In genomic region chr2:12950174-12950573, GRCh38 we compare ENCODE assay signal across 19 cellular contexts.
DNase-seq lines count a peak whose midpoint lies in the region; ATAC-seq, FAIRE-seq and TF ChIP-seq lines count a peak whose summit lies in the region.
"Had no signal": no experiment of that assay in that cellular context is flagged by ENCODE, and none has a peak within 500 bp of the region (broad histone marks: within the 10 kb centered on the region; RNA-seq: fewer than 3 reads in every experiment).

No MANE protein-coding gene starts in this region.

- peak overlapping the region; percentile 53 for H3K4me3 Mint-ChIP-seq in T-helper 2 cell treated with Interferon-gamma antibody and Interleukin-4, amounts not matched to agents 5 μg/mL and 100 μg/mL, for 36 hours
- H3K4me3 Mint-ChIP-seq: B cell; CD4-positive, alpha-beta T cell; GM23338 had no signal

- no peak overlapping the region for H2AFZ ChIP-seq in K562 (ENCODE audit: low read depth, low read length)
- H2AFZ ChIP-seq: GM23338 had no signal

- H3K27ac ChIP-seq in K562 (ENCODE audit: extremely low read depth, low read depth, low read length): no peak overlapping the region
- H3K27ac ChIP-seq: C4-2B had no signal

- POLR2A ChIA-PET in K562 (lab: Yijun Ruan, JAX): interaction anchor here (0.7 kb wide), 1 partner anchor 288 kb away, joined by 3 read pairs; no protein-coding TSS in a partner anchor

- no peaks in the 10 kb centered on the region for H3K9me3 ChIP-seq in K562 (replicated peaks; ENCODE audit: control insufficient read depth, insufficient read depth, low read depth, low read length)
- H3K9me3 ChIP-seq: Caco-2 had no signal

- H3K4me1 Mint-ChIP-seq in T-helper 2 cell treated with Interferon-gamma antibody and Interleukin-4, amounts not matched to agents 5 μg/mL and 100 μg/mL, for 36 hours (ENCODE audit: low read depth): peaks cover 36% of the 10 kb centered on the region

- H3K27ac Mint-ChIP-seq in T-helper 2 cell treated with Interferon-gamma antibody and Interleukin-4, amounts not matched to agents 5 μg/mL and 100 μg/mL, for 36 hours: no peak overlapping the region
- H3K27ac Mint-ChIP-seq: B cell; CD4-positive, alpha-beta T cell; GM23338 had no signal

- CTCF ChIA-PET in K562 (lab: Yijun Ruan, JAX; ENCODE audit: low intra/inter-chr PET ratio): no interaction called here

- H3K27me3 ChIP-seq in K562 (ENCODE audit: control insufficient read depth in 2 of 2, insufficient read depth in 2 of 2, low read length in 2 of 2): no peaks in the 10 kb centered on the region

- no peak for TF ChIP-seq POLR2A in GM12891 (IDR thresholded peaks at IDR 0.05; ENCODE audit: low read depth, low read length)
- TF ChIP-seq POLR2A in K562 (conservative IDR thresholded peaks at IDR 0.05): no peak

- FAIRE-seq in GM12891 (lab: Jason Lieb, UNC) (peak; percentile 28), K562 (lab: Jason Lieb, UNC) (no peak)
- FAIRE-seq: D721Med, G401.6, GM12892, GM18507, H54 had no signal

- no peaks in the 10 kb centered on the region for H3K79me2 ChIP-seq in K562 (ENCODE audit: control insufficient read depth, insufficient read depth, low read length)

- H3K4me2 ChIP-seq in K562 (ENCODE audit: insufficient read depth, low read length): no peak overlapping the region
- H3K4me2 ChIP-seq: GM23338 had no signal

- H4K20me1 ChIP-seq in K562 (replicated peaks; ENCODE audit: control insufficient read depth, insufficient read depth, low read length): no peaks in the 10 kb centered on the region

- intact Hi-C loops in K562 (cut with micrococcal nuclease): no loop called here

- in situ Hi-C loops in K562 (cut with MboI): no loop called here

- no peak for TF ChIP-seq EP300 in K562 (IDR thresholded peaks at IDR 0.05; ENCODE audit: low read length)

- no peaks in the 10 kb centered on the region for H3K9me1 ChIP-seq in K562 (ENCODE audit: control insufficient read depth, insufficient read depth, low read length)

- peaks cover 47% of the 10 kb centered on the region for H3K27me3 Mint-ChIP-seq in T-helper 2 cell treated with Interferon-gamma antibody and Interleukin-4, amounts not matched to agents 5 μg/mL and 100 μg/mL, for 36 hours (ENCODE audit: low read depth)

- no TSS peak for BruUV-seq in K562 (replicated peaks; lab: Mats Ljungman, UMichigan)

- no peak overlapping the region for H3K4me3 ChIP-seq in K562
- H3K4me3 ChIP-seq: GM23338 had no signal

- H3K9me3 Mint-ChIP-seq in T-helper 2 cell treated with Interferon-gamma antibody and Interleukin-4, amounts not matched to agents 5 μg/mL and 100 μg/mL, for 36 hours: peaks cover 5% of the 10 kb centered on the region
- H3K9me3 Mint-ChIP-seq: CD4-positive, alpha-beta T cell; GM23338 had no signal

- no peak for TF ChIP-seq RAD21 in K562 (CRISPR knock-in tag; conservative IDR thresholded peaks at IDR 0.05 in 1 of 2, IDR thresholded peaks at IDR 0.05 in 1 of 2)

- WGBS in K562 (ENCODE audit: insufficient coverage, low coverage, missing lambda C conversion rate): 21% methylated on average over 3 of the region's 3 CpGs

- no peak for ATAC-seq in K562
- ATAC-seq in HG02759 (IDR thresholded peaks at IDR 0.05; ENCODE audit: unreplicated experiment): no peak
- ATAC-seq in GM21367 (IDR thresholded peaks at IDR 0.05; ENCODE audit: unreplicated experiment): no peak

- no peaks in the 10 kb centered on the region for H3K36me3 ChIP-seq in K562 (ENCODE audit: control insufficient read depth, insufficient read depth, low read length)

- DNase-seq in T-helper 2 cell treated with Interferon-gamma antibody and Interleukin-4, amounts not matched to agents 5 μg/mL and 100 μg/mL, for 36 hours (ENCODE audit: low spot score): no peak
- no peak for DNase-seq in T-helper 2 cell
- DNase-seq in GM12891 (ENCODE audit: insufficient read length, low spot score): no peak
- no peak for DNase-seq in K562 (ENCODE audit: extremely low read depth in 1 of 4, low spot score in 3 of 4)
- DNase-seq in iPS-NIHi11 (ENCODE audit: low spot score): no peak
- DNase-seq: 8988T; Caco-2; CD4-positive, alpha-beta T cell; HCEC 1CT had no signal

- H3K36me3 Mint-ChIP-seq in T-helper 2 cell treated with Interferon-gamma antibody and Interleukin-4, amounts not matched to agents 5 μg/mL and 100 μg/mL, for 36 hours (ENCODE audit: low read depth): no peaks in the 10 kb centered on the region

- H3K4me1 ChIP-seq in K562 (replicated peaks in 1 of 2; ENCODE audit: control insufficient read depth in 2 of 2, insufficient read depth in 2 of 2, low read length in 2 of 2): no peaks in the 10 kb centered on the region

- no peak overlapping the region for H3K9ac ChIP-seq in K562 (ENCODE audit: insufficient read depth in 1 of 2, low read depth in 2 of 2, low read length in 2 of 2)

- TF ChIP-seq CTCF in K562 (IDR thresholded peaks at IDR 0.05 in 2 of 3, conservative IDR thresholded peaks at IDR 0.05 in 1 of 3; ENCODE audit: insufficient read depth in 2 of 3, low read depth in 1 of 3, low read length in 3 of 3): no peak

TF ChIP-seq in GM12891, 5 proteins besides CTCF, POLR2A, EP300 and RAD21:
- TF ChIP-seq POLR2AphosphoS5 (IDR thresholded peaks at IDR 0.05; ENCODE audit: low read depth, low read length) (no peak), POU2F2 (IDR thresholded peaks at IDR 0.05; ENCODE audit: low read depth, low read length) (no peak), PAX5 (IDR thresholded peaks at IDR 0.05; ENCODE audit: insufficient read depth, low read length, severe bottlenecking) (no peak), TAF1 (IDR thresholded peaks at IDR 0.05; ENCODE audit: low read depth, low read length) (no peak), SPI1 (IDR thresholded peaks at IDR 0.05; ENCODE audit: low read depth, low read length) (no peak)

TF ChIP-seq in K562, 482 proteins besides CTCF, POLR2A, EP300 and RAD21:
- no peak for TF ChIP-seq CBX5 (IDR thresholded peaks at IDR 0.05; ENCODE audit: borderline replicate concordance, low read depth)
- no peak for TF ChIP-seq HOMEZ (CRISPR knock-in tag; IDR thresholded peaks at IDR 0.05)
- no peak for TF ChIP-seq TBL1XR1 (IDR thresholded peaks at IDR 0.05; ENCODE audit: low read length in 2 of 2)
- no peak for TF ChIP-seq SUPT5H (IDR thresholded peaks at IDR 0.05)
- TF ChIP-seq ZNF316 (IDR thresholded peaks at IDR 0.05): 0 out of 2 replicates have a peak, but pooled peaks have one; percentile 22
- no peak for TF ChIP-seq RHOXF2B (CRISPR knock-in tag; conservative IDR thresholded peaks at IDR 0.05)
- TF ChIP-seq DEAF1 (CRISPR knock-in tag; IDR thresholded peaks at IDR 0.05): no peak
- no peak for TF ChIP-seq SNRNP70 (optimal IDR thresholded peaks at IDR 0.05; ENCODE audit: low read depth, low read length)
